ENCODE assay signal across 1 cellular context in the genomic region with DNA sequence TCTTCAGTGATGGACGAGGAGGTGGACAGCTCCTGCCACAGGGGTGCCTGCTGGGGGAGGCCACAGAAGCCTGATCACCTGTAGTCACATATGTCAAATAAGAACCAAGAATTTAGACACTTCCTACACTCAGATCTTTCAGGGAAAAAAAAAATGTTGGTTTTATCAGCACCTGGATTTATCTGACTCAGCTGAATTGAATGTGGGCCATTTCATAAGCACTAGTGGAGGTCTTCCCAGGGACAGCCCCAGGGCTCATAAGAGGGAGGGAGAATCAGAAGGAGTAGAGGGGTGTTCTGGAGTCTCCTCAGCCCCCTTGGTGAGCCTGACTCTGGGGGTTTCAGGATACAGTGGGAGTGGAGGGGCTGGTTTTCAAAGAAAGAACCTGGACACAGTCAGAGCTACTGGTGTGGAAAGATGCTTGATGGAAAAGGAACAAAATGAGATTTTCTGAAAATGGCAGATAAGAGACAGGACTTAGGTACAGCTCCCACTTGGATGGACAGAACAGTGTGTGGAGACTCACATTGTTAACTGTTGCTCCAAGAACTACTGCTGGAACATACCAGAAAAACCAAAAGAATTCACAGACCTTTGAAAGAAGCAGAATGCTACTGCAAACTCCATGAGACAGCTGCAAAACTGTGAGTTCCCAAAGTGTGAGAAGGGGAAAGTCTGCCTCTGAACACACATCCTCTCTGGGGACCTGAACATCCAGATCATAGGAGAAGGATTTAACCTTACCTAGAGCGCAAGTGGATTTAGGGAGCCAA.
TF ChIP-seq lines count a peak whose summit lies in the region.

No MANE protein-coding gene starts in this region.

TF ChIP-seq in endothelial cell of umbilical vein, 7 proteins besides CTCF, POLR2A, EP300 and RAD21:
- no peak for TF ChIP-seq JUN (IDR thresholded peaks at IDR 0.05; ENCODE audit: borderline replicate concordance, insufficient read depth, insufficient read length, low read depth)
- TF ChIP-seq GATA2 (IDR thresholded peaks at IDR 0.05; ENCODE audit: insufficient read depth, insufficient read length, low read depth, low read length): no peak
- TF ChIP-seq POLR2AphosphoS5 (IDR thresholded peaks at IDR 0.05; ENCODE audit: insufficient read depth, low read depth, low read length): no peak
- TF ChIP-seq, protein P1, sequence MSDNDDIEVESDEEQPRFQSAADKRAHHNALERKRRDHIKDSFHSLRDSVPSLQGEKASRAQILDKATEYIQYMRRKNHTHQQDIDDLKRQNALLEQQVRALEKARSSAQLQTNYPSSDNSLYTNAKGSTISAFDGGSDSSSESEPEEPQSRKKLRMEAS (IDR thresholded peaks at IDR 0.05; ENCODE audit: insufficient read depth, insufficient read length): no peak
- TF ChIP-seq FOS (IDR thresholded peaks at IDR 0.05; ENCODE audit: borderline replicate concordance, insufficient read depth, low read length): no peak
- no peak for TF ChIP-seq MYC (IDR thresholded peaks at IDR 0.05; ENCODE audit: low read depth, low read length)
- TF ChIP-seq EZH2 (IDR thresholded peaks at IDR 0.05; ENCODE audit: borderline replicate concordance, low read depth, low read length, severe bottlenecking): no peak
